ENCODE assay signal across 22 cellular contexts in genomic region chr12:43550831-43551270, GRCh38. TPM values are rescaled to one million over a fixed set of nuclear protein-coding genes. Genes with fewer than 3 reads are reported as not detected.
A peak's percentile ranks its signal among the peaks of the same experiment; 100 is the strongest.
DNase-seq lines count a peak whose midpoint lies in the region; ATAC-seq, FAIRE-seq and TF ChIP-seq lines count a peak whose summit lies in the region.
"Had no signal": no experiment of that assay in that cellular context is flagged by ENCODE, and none has a peak within 500 bp of the region (broad histone marks: within the 10 kb centered on the region; RNA-seq: fewer than 3 reads in every experiment).

No MANE protein-coding gene starts in this region.

- intact Hi-C loops in HepG2 (cut with micrococcal nuclease; ENCODE audit: unreplicated experiment), result no loop called here

- peak overlapping the region; percentile 66; the same call in 1 of the 2 replicates for H3K9ac ChIP-seq in iPS-20b (ENCODE audit: low read depth, low read length)
- no peak overlapping the region for H3K9ac ChIP-seq in HepG2 (ENCODE audit: insufficient read depth, low read depth, low read length)

- no peak overlapping the region for H2AFZ ChIP-seq in HepG2 (ENCODE audit: low read length)

- no peaks in the 10 kb centered on the region for H3K36me3 Mint-ChIP-seq in osteocyte (ENCODE audit: unreplicated experiment)

- CTCF ChIA-PET in HepG2 (lab: Yijun Ruan, JAX; ENCODE audit: low intra/inter-chr PET ratio, low total read pairs), result no interaction called here

- H3K4me3 Mint-ChIP-seq in osteocyte (ENCODE audit: unreplicated experiment), result peak overlapping the region; percentile 78
- H3K4me3 Mint-ChIP-seq: naive thymus-derived CD8-positive, alpha-beta T cell had no signal

- TF ChIP-seq CTCF in astrocyte of the cerebellum (IDR thresholded peaks at IDR 0.05; ENCODE audit: low read depth, low read length, missing control alignments), result no peak
- no peak for TF ChIP-seq CTCF in osteocyte (IDR thresholded peaks at IDR 0.05)
- no peak for TF ChIP-seq CTCF in HepG2 (CRISPR knock-in tag; IDR thresholded peaks at IDR 0.05)

- H3K27ac Mint-ChIP-seq in osteocyte (ENCODE audit: unreplicated experiment), result no peak overlapping the region
- H3K27ac Mint-ChIP-seq: naive thymus-derived CD8-positive, alpha-beta T cell had no signal

- POLR2A ChIA-PET in HepG2 (lab: Yijun Ruan, JAX), result no interaction called here

- peaks cover 8% of the 10 kb centered on the region; the same call in 1 of the 2 replicates for H3K9me3 ChIP-seq in iPS-20b (ENCODE audit: insufficient read depth, low read depth, low read length)
- no peaks in the 10 kb centered on the region for H3K9me3 ChIP-seq in HepG2 (ENCODE audit: low read length)

- in situ Hi-C loops in astrocyte of the cerebellum (cut with HindIII; ENCODE audit: low sequenced_read_pairs) (no loop called here), HepG2 (cut with HindIII; ENCODE audit: extremely low pct_ligation_motif_present, low pct_unique_long_range_greater_than_20kb) (no loop called here)

- H3K4me1 Mint-ChIP-seq in osteocyte (ENCODE audit: unreplicated experiment), result peaks cover 10% of the 10 kb centered on the region

- H3K4me1 ChIP-seq in iPS-20b (ENCODE audit: insufficient read depth, low read length) (no peaks in the 10 kb centered on the region), HepG2 (ENCODE audit: insufficient read depth, low read length) (no peaks in the 10 kb centered on the region)
- H3K4me1 ChIP-seq: lower lobe of right lung had no signal

- ATAC-seq in HepG2 (no peak; the same call in 2 of the 3 replicates), HG03025 (IDR thresholded peaks at IDR 0.05; ENCODE audit: low FRiP score, unreplicated experiment) (no peak)
- ATAC-seq: naive thymus-derived CD8-positive, alpha-beta T cell had no signal

- H3K27me3 ChIP-seq in iPS-20b (ENCODE audit: insufficient read depth, low read length) (peaks cover 40% of the 10 kb centered on the region), HepG2 (ENCODE audit: control insufficient read depth in 1 of 2, insufficient read depth in 2 of 2, low read length in 2 of 2) (peaks cover 0 to 22% of the 10 kb centered on the region in 2 experiments; a peak in 2 of 5 replicates)

- no TSS peak for BruUV-seq in HepG2 (replicated peaks; lab: Mats Ljungman, UMichigan)

- FAIRE-seq in HepG2 (lab: Jason Lieb, UNC), result no peak

- DNase-seq in GM03348 (ENCODE audit: low spot score), result peak; percentile 3
- no peak for DNase-seq in astrocyte of the cerebellum (ENCODE audit: low read depth)
- no peak for DNase-seq in osteocyte (ENCODE audit: extremely low spot score, unreplicated experiment)
- no peak for DNase-seq in HepG2 (ENCODE audit: low spot score)
- DNase-seq in NCI-H2107 treated with DMSO at 0.1 percent for 48 hours (lab: John Stamatoyannopoulos, UW; ENCODE audit: unreplicated experiment), result no peak
- no peak for DNase-seq in effector CD4-positive, alpha-beta T cell
- DNase-seq: activated CD4-positive, CD25-positive, alpha-beta regulatory T cell treated with anti-CD3 and anti-CD28 coated beads, Interleukin-2, amount 50 U/mL, for 72 hours; activated naive CD4-positive, alpha-beta T cell treated with Interleukin-2 at 50 U/mL for 16 hours; effector memory CD4-positive, alpha-beta T cell; hypothalamus; Kasumi-1; lower lobe of right lung; naive thymus-derived CD8-positive, alpha-beta T cell; NCI-H1105 treated with DMSO at 0.1 percent for 48 hours; NCI-H226; NK-92 treated with Interleukin-12 subunit alpha and Interleukin-12 subunit beta, amount 100 ng/mL, for 24 hours; SHP77; sigmoid colon; stimulated activated CD4-positive, alpha-beta T cell treated with anti-CD3 and anti-CD28 coated beads, Interleukin-4, amount 100 ng/mL, for 4 hours had no signal

- no peaks in the 10 kb centered on the region for H4K20me1 ChIP-seq in HepG2 (ENCODE audit: insufficient read depth, low read length)

- H3K36me3 ChIP-seq in iPS-20b (ENCODE audit: insufficient read depth, low read depth, low read length) (no peaks in the 10 kb centered on the region), HepG2 (replicated peaks in 1 of 2; ENCODE audit: control insufficient read depth in 1 of 2, insufficient read depth in 2 of 2, low read length in 2 of 2) (no peaks in the 10 kb centered on the region)
- H3K36me3 ChIP-seq: lower lobe of right lung, sigmoid colon had no signal

- H3K27ac ChIP-seq in iPS-20b (ENCODE audit: low read length) (no peak overlapping the region), HepG2 (ENCODE audit: extremely low read length, insufficient read depth, low read length) (no peak overlapping the region)
- H3K27ac ChIP-seq: lower lobe of right lung, sigmoid colon had no signal

- no peaks in the 10 kb centered on the region for H3K79me2 ChIP-seq in HepG2 (ENCODE audit: insufficient read depth, low read length)

- no peak overlapping the region for H3K4me2 ChIP-seq in HepG2 (ENCODE audit: low read depth, low read length)

- TF ChIP-seq EP300 in HepG2 (IDR thresholded peaks at IDR 0.05; ENCODE audit: low read depth in 2 of 2, low read length in 2 of 2) (no peak), HepG2 (CRISPR knock-in tag; IDR thresholded peaks at IDR 0.05; ENCODE audit: borderline replicate concordance) (no peak)

- peaks cover 47% of the 10 kb centered on the region for H3K27me3 Mint-ChIP-seq in osteocyte (ENCODE audit: unreplicated experiment)

- H3K4me3 ChIP-seq in astrocyte of the cerebellum (ENCODE audit: low read depth, low read length) (peak overlapping the region; percentile 38), iPS-20b (ENCODE audit: low read length) (peak overlapping the region; percentile 69), HepG2 (replicated peaks in 1 of 3; ENCODE audit: insufficient read depth in 1 of 3, low read depth in 2 of 3, low read length in 3 of 3) (no peak overlapping the region)
- H3K4me3 ChIP-seq: lower lobe of right lung, sigmoid colon had no signal

- TF ChIP-seq RAD21 in HepG2 (CRISPR knock-in tag; IDR thresholded peaks at IDR 0.05), result no peak

- no peak for TF ChIP-seq POLR2A in HepG2 (IDR thresholded peaks at IDR 0.05; ENCODE audit: insufficient read depth in 1 of 2, low read depth in 2 of 2, low read length in 2 of 2)

- peaks cover 7% of the 10 kb centered on the region for H3K9me3 Mint-ChIP-seq in osteocyte (ENCODE audit: unreplicated experiment)

- 8% methylated on average over 4 of the region's 31 CpGs for whole genome bisulfite sequencing in HepG2 (ENCODE audit: low lambda C conversion rate)

TF ChIP-seq in HepG2, 621 proteins besides CTCF, POLR2A, EP300 and RAD21:
- TF ChIP-seq ZNF687 (CRISPR knock-in tag; IDR thresholded peaks at IDR 0.05) (no peak), RXRB (CRISPR knock-in tag; IDR thresholded peaks at IDR 0.05; ENCODE audit: borderline replicate concordance) (no peak), TBP (CRISPR knock-in tag; IDR thresholded peaks at IDR 0.05) (no peak)
TF ChIP-seq in HepG2: peak in this region for 0.

RNA-seq across cellular contexts. Expression of gene ADAMTS20, which starts 1.2 kb away (rescaled TPM):
- total RNA-seq in osteocyte, result not detected in 2 replicates
- total RNA-seq in HepG2 (2016; rRNA removed; fragmentation: Illumina TruSeq; extraction: Trizol), result not detected in 2 replicates
- total RNA-seq in HepG2 (2016; cell fraction: cytosol; rRNA removed; fragmentation: Illumina TruSeq; extraction: Trizol; ENCODE audit: low read depth), result not detected in 2 replicates
- total RNA-seq in HepG2 (2016; cell fraction: insoluble cytoplasmic fraction; rRNA removed; fragmentation: Illumina TruSeq; extraction: Trizol), result not detected in 2 replicates
- total RNA-seq in HepG2 (2016; cell fraction: membrane; rRNA removed; fragmentation: Illumina TruSeq; extraction: Trizol), result not detected in 2 replicates
- not detected in 2 replicates for total RNA-seq in HepG2 (2016; cell fraction: nucleus; rRNA removed; fragmentation: Illumina TruSeq; extraction: Trizol)
- polyA plus RNA-seq in HepG2 (2011; rRNA removed), result not detected in 2 replicates
- not detected in 2 replicates for polyA plus RNA-seq in HepG2 (2011; cell fraction: cytosol; rRNA removed)
- 0.05 TPM in 1 of 2 replicates, not detected in the other for polyA plus RNA-seq in HepG2 (2011; cell fraction: nucleus; rRNA removed)
- polyA plus RNA-seq in HepG2 (2012), result not detected in 2 replicates
- polyA plus RNA-seq in HepG2 (2016; cell fraction: cytosol; fragmentation: Illumina TruSeq; extraction: Trizol; ENCODE audit: low read depth), result not detected in 2 replicates
- not detected in 2 replicates for polyA plus RNA-seq in HepG2 (2016; cell fraction: insoluble cytoplasmic fraction; fragmentation: Illumina TruSeq; extraction: Trizol; ENCODE audit: low read depth)
- polyA plus RNA-seq in HepG2 (2016; cell fraction: membrane; fragmentation: Illumina TruSeq; extraction: Trizol; ENCODE audit: low read depth), result not detected in 2 replicates
- not detected in 2 replicates for polyA plus RNA-seq in HepG2 (2016; cell fraction: nucleus; fragmentation: Illumina TruSeq; extraction: Trizol; ENCODE audit: insufficient read depth, low read depth)
- not detected in 2 replicates for polyA minus RNA-seq in HepG2 (2011; rRNA and poly(A)+ RNA removed; ENCODE audit: low replicate concordance)
- polyA minus RNA-seq in HepG2 (2011; cell fraction: cytosol; rRNA and poly(A)+ RNA removed), result not detected in 2 replicates
- polyA minus RNA-seq in HepG2 (2011; cell fraction: nucleus; rRNA and poly(A)+ RNA removed), result not detected in 2 replicates
- total RNA-seq: lower lobe of right lung; naive thymus-derived CD8-positive, alpha-beta T cell; sigmoid colon; T-helper 2 cell treated with Interferon-gamma antibody and Interleukin-4, amounts not matched to agents 100 ng/mL and 5 ng/mL, for 36 hours had no signal
- polyA plus RNA-seq: naive thymus-derived CD8-positive, alpha-beta T cell; sigmoid colon had no signal

Comparison
In these comparisons a context has a peak if more than half of its experiments do, and no peak if none do; other contexts are left out.
1. H3K4me3 ChIP-seq: peak in astrocyte of the cerebellum (single experiment) and iPS-20b (single experiment); none in HepG2 (0 of 3).